ENCODE assay signal across 8 cellular contexts in genomic region chr5:90866333-90866732, GRCh38.
DNase-seq lines count a peak whose midpoint lies in the region; ATAC-seq and TF ChIP-seq lines count a peak whose summit lies in the region.

No MANE protein-coding gene starts in this region.

- no peaks in the 10 kb centered on the region for H3K36me3 Mint-ChIP-seq in activated naive CD8-positive, alpha-beta T cell treated with anti-CD3 and anti-CD28 coated beads for 36 hours

- peaks cover 17% of the 10 kb centered on the region for H3K4me1 Mint-ChIP-seq in activated naive CD8-positive, alpha-beta T cell treated with anti-CD3 and anti-CD28 coated beads for 36 hours

- H3K4me1 ChIP-seq in lower lobe of right lung: peaks cover 17% of the 10 kb centered on the region

- no peak overlapping the region for H3K27ac Mint-ChIP-seq in activated naive CD8-positive, alpha-beta T cell treated with anti-CD3 and anti-CD28 coated beads for 36 hours

- DNase-seq in EL: peak; percentile 16
- DNase-seq in HFF-Myc (ENCODE audit: extremely low read depth, low read depth): no peak
- peak; percentile 72 for DNase-seq in NCI-H69 (lab: John Stamatoyannopoulos, UW)
- DNase-seq in central memory CD4-positive, alpha-beta T cell: peak; percentile 10
- no peak for DNase-seq in lower lobe of right lung
- no peak for DNase-seq in activated CD4-positive, alpha-beta T cell treated with anti-CD3 and anti-CD28 coated beads for 48 hours
- DNase-seq in activated naive CD8-positive, alpha-beta T cell treated with anti-CD3 and anti-CD28 coated beads for 36 hours: no peak

- no peak overlapping the region for H3K4me3 Mint-ChIP-seq in activated naive CD8-positive, alpha-beta T cell treated with anti-CD3 and anti-CD28 coated beads for 36 hours

- H3K9me3 ChIP-seq in lower lobe of right lung: no peaks in the 10 kb centered on the region

- H3K36me3 ChIP-seq in lower lobe of right lung: no peaks in the 10 kb centered on the region

- peak; percentile 3 for TF ChIP-seq CTCF in HFF-Myc (IDR thresholded peaks at IDR 0.05; ENCODE audit: low read depth, low read length, missing control alignments)
- TF ChIP-seq CTCF in lower lobe of right lung (IDR thresholded peaks at IDR 0.05): peak; percentile 56

- ATAC-seq in lower lobe of right lung (peak; percentile 43 to 86), HG03457 (IDR thresholded peaks at IDR 0.05; ENCODE audit: unreplicated experiment) (no peak)

- no peak overlapping the region for H3K4me3 ChIP-seq in HFF-Myc (replicated peaks; ENCODE audit: low read depth, low read length)
- no peak overlapping the region for H3K4me3 ChIP-seq in lower lobe of right lung

- no peak overlapping the region for H3K27ac ChIP-seq in lower lobe of right lung

- H3K9me3 Mint-ChIP-seq in activated naive CD8-positive, alpha-beta T cell treated with anti-CD3 and anti-CD28 coated beads for 36 hours: no peaks in the 10 kb centered on the region

- H3K27me3 Mint-ChIP-seq in activated naive CD8-positive, alpha-beta T cell treated with anti-CD3 and anti-CD28 coated beads for 36 hours: no peaks in the 10 kb centered on the region

- intact Hi-C loops in lower lobe of right lung (cut with DNase I): loop anchor here (10.0 kb wide), 1 partner anchor 518 kb away; the partner anchor contains the start of gene ARRDC3

- no peaks in the 10 kb centered on the region for H3K27me3 ChIP-seq in lower lobe of right lung (ENCODE audit: low read depth)

Comparison
In these comparisons a context has a peak if more than half of its experiments do, and no peak if none do; other contexts are left out.
1. DNase-seq: peak in EL (single experiment), NCI-H69 (single experiment) and central memory CD4-positive, alpha-beta T cell (single experiment); none in HFF-Myc (single experiment), lower lobe of right lung (single experiment), activated CD4-positive, alpha-beta T cell treated with anti-CD3 and anti-CD28 coated beads for 48 hours (single experiment) and activated naive CD8-positive, alpha-beta T cell treated with anti-CD3 and anti-CD28 coated beads for 36 hours (single experiment).